Comparison of ENCODE assay signal across 24 cellular contexts in genomic region chr13:56501750-56502149, GRCh38.
"Had no signal": no experiment of that assay in that cellular context is flagged by ENCODE, and none has a peak within 500 bp of the region (broad histone marks: within the 10 kb centered on the region; RNA-seq: fewer than 3 reads in every experiment).

No MANE protein-coding gene starts in this region.

- H3K79me2 ChIP-seq: parathyroid adenoma had no signal

- ATAC-seq: naive thymus-derived CD4-positive, alpha-beta T cell; natural killer cell; psoas muscle; right cardiac atrium; right lobe of liver; stimulated activated effector memory CD8-positive, alpha-beta T cell treated with anti-CD3 and anti-CD28 coated beads, Interleukin-12 subunit alpha, Interleukin-12 subunit beta, amount 100 ng/mL, for 72 hours; stimulated activated naive B cell treated with anti-CD40 and anti-IgM and Interleukin-4, amounts not matched to agents 10 μg/mL and 1 μg/mL and 100 μg/mL, for 72 hours; upper lobe of right lung had no signal

- H3K4me1 ChIP-seq: neural progenitor cell, parathyroid adenoma, psoas muscle, right lobe of liver, sigmoid colon, stomach, tibial artery, transverse colon, upper lobe of right lung, uterus had no signal

- FAIRE-seq: small intestine had no signal

- DNase-seq: naive thymus-derived CD4-positive, alpha-beta T cell; natural killer cell; occipital lobe; ovary; posterior cingulate gyrus; psoas muscle; right cardiac atrium; right lobe of liver; sigmoid colon; small intestine; stimulated activated CD4-positive, alpha-beta T cell treated with anti-CD3 and anti-CD28 coated beads, Interleukin-15, amount 100 ng/mL, for 24 hours; stimulated activated CD4-positive, alpha-beta T cell treated with anti-CD3 and anti-CD28 coated beads, Interleukin-2, amount 100 ng/mL, for 24 hours; stimulated activated CD4-positive, alpha-beta T cell treated with anti-CD3 and anti-CD28 coated beads, Interleukin-2, amount 100 ng/mL, for 48 hours; stimulated activated CD4-positive, alpha-beta T cell treated with anti-CD3 and anti-CD28 coated beads, Interleukin-4, amount 100 ng/mL, for 24 hours; stimulated activated naive B cell treated with anti-CD40 and anti-IgM and Interleukin-4, amounts not matched to agents 10 μg/mL and 1 μg/mL and 100 μg/mL, for 72 hours; stimulated activated naive CD4-positive, alpha-beta T cell treated with Interleukin-2 at 50 U/mL for 16 hours; stomach; tibial artery; transverse colon; upper lobe of right lung; uterus had no signal

- H3K4me2 ChIP-seq: neural progenitor cell had no signal

- H3K27ac ChIP-seq: neural progenitor cell, ovary, parathyroid adenoma, psoas muscle, right lobe of liver, sigmoid colon, stomach, tibial artery, transverse colon, upper lobe of right lung, uterus had no signal

- H3K9me3 ChIP-seq: ovary, psoas muscle, right lobe of liver, sigmoid colon, tibial artery, transverse colon, upper lobe of right lung, uterus had no signal

- H3K36me3 ChIP-seq: neural progenitor cell, ovary, right lobe of liver, sigmoid colon, stomach, tibial artery, transverse colon, upper lobe of right lung, uterus had no signal

- H3K4me3 ChIP-seq: neural progenitor cell, ovary, psoas muscle, right lobe of liver, sigmoid colon, stomach, tibial artery, transverse colon, upper lobe of right lung, uterus had no signal

- H2AFZ ChIP-seq: neural progenitor cell, parathyroid adenoma had no signal

- H3K27me3 ChIP-seq: neural progenitor cell, ovary, right lobe of liver, sigmoid colon, stomach, tibial artery, transverse colon, upper lobe of right lung, uterus had no signal

- H3K9ac ChIP-seq: neural progenitor cell, parathyroid adenoma had no signal
